Comparison of ENCODE assay signal across 23 cellular contexts in the genomic region with DNA sequence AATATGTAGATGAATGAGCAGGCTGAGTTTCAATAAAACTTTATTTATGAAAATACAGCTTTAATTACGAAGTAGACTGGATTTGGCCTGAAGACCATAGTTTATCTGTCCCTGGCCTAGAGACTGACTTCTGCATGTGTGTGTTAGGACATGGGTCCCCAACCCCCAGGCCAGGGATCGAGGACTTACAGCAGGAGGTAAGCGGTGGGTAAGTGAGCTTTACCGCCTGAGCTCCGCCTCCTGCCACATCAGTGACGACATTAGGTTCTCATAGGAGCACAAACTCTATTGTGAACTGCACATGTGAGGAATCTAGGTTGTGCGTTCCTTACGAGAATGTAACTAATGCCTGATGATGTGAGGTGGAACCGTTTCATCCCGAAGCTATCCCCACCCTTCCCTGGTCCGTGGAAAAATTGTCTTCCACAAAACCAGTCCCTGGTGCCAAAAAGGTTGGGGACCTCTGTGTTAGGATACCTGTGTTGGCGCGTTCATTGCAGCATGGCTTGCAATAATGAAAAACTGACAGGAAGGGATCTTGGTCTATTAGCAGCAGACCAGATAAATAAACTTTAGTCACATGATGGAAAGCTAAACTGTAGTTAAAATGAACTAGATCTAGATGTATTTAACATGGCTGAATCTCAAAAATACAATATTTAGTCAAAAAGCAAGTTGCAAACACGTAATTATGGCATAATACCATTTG.
"Had no signal": no experiment of that assay in that cellular context is flagged by ENCODE, and none has a peak within 500 bp of the region (broad histone marks: within the 10 kb centered on the region; RNA-seq: fewer than 3 reads in every experiment).

No MANE protein-coding gene starts in this region.

- H3K4me1 ChIP-seq: colonic mucosa had no signal

- H3K9me3 Mint-ChIP-seq: activated B cell treated with CpG ODN at 0.5 μM for 24 hours; activated naive CD8-positive, alpha-beta T cell treated with anti-CD3 and anti-CD28 coated beads, Interleukin-2, amount 10 ng/mL, durations not matched to agents 7 days and 5 days; naive B cell; stimulated activated memory B cell treated with anti-CD40 and anti-IgM and Interleukin-4, amounts not matched to agents 10 μg/mL and 1 μg/mL and 100 μg/mL, for 72 hours had no signal

- DNase-seq: activated B cell treated with CpG ODN at 0.5 μM for 24 hours; activated CD4-positive, alpha-beta T cell treated with anti-CD3 and anti-CD28 coated beads for 36 hours; activated CD4-positive, alpha-beta T cell treated with anti-CD3 and anti-CD28 coated beads, Interleukin-2, amount 50 U/mL, for 4 hours; activated naive CD4-positive, alpha-beta T cell treated with Interleukin-2 at 50 U/mL for 16 hours; activated naive CD8-positive, alpha-beta T cell treated with anti-CD3 and anti-CD28 coated beads, Interleukin-2, amount 10 ng/mL, durations not matched to agents 7 days and 5 days; activated T-cell treated with anti-CD3 and anti-CD28 coated beads, Interleukin-2, amount 50 U/mL, for 48 hours; amniotic stem cell; colonic mucosa; hippocampal formation; left ventricle myocardium superior; mesendoderm; naive B cell; occipital lobe; stimulated activated CD4-positive, alpha-beta T cell treated with anti-CD3 and anti-CD28 coated beads, Interleukin-15, amount 100 ng/mL, for 24 hours; stomach; T-helper 17 cell; uterus had no signal

- H3K27ac ChIP-seq: colonic mucosa, epithelial cell of prostate, stomach, suprapubic skin, tibial nerve, uterus had no signal

- ATAC-seq: activated CD4-positive, alpha-beta T cell treated with anti-CD3 and anti-CD28 coated beads for 36 hours; left ventricle myocardium superior; sciatic nerve; stimulated activated memory B cell treated with anti-CD40 and anti-IgM and Interleukin-4, amounts not matched to agents 10 μg/mL and 1 μg/mL and 100 μg/mL, for 72 hours; T-helper 17 cell had no signal

- H3K27me3 Mint-ChIP-seq: activated B cell treated with CpG ODN at 0.5 μM for 24 hours; activated CD4-positive, alpha-beta T cell treated with anti-CD3 and anti-CD28 coated beads for 36 hours; activated naive CD8-positive, alpha-beta T cell treated with anti-CD3 and anti-CD28 coated beads, Interleukin-2, amount 10 ng/mL, durations not matched to agents 7 days and 5 days; naive B cell; stimulated activated memory B cell treated with anti-CD40 and anti-IgM and Interleukin-4, amounts not matched to agents 10 μg/mL and 1 μg/mL and 100 μg/mL, for 72 hours; T-helper 17 cell had no signal

- H3K4me3 Mint-ChIP-seq: activated B cell treated with CpG ODN at 0.5 μM for 24 hours; activated CD4-positive, alpha-beta T cell treated with anti-CD3 and anti-CD28 coated beads for 36 hours; activated naive CD8-positive, alpha-beta T cell treated with anti-CD3 and anti-CD28 coated beads, Interleukin-2, amount 10 ng/mL, durations not matched to agents 7 days and 5 days; stimulated activated memory B cell treated with anti-CD40 and anti-IgM and Interleukin-4, amounts not matched to agents 10 μg/mL and 1 μg/mL and 100 μg/mL, for 72 hours; T-helper 17 cell had no signal

- H3K36me3 Mint-ChIP-seq: naive B cell; stimulated activated memory B cell treated with anti-CD40 and anti-IgM and Interleukin-4, amounts not matched to agents 10 μg/mL and 1 μg/mL and 100 μg/mL, for 72 hours had no signal

- H3K36me3 ChIP-seq: colonic mucosa, uterus had no signal

- H3K27me3 ChIP-seq: colonic mucosa, stomach, suprapubic skin, tibial nerve, uterus had no signal

- H3K4me3 ChIP-seq: colonic mucosa, smooth muscle cell, stomach, suprapubic skin, tibial nerve, uterus had no signal

- H3K4me2 ChIP-seq: smooth muscle cell had no signal

- H3K27ac Mint-ChIP-seq: activated B cell treated with CpG ODN at 0.5 μM for 24 hours; activated CD4-positive, alpha-beta T cell treated with anti-CD3 and anti-CD28 coated beads for 36 hours; activated naive CD8-positive, alpha-beta T cell treated with anti-CD3 and anti-CD28 coated beads, Interleukin-2, amount 10 ng/mL, durations not matched to agents 7 days and 5 days; stimulated activated memory B cell treated with anti-CD40 and anti-IgM and Interleukin-4, amounts not matched to agents 10 μg/mL and 1 μg/mL and 100 μg/mL, for 72 hours; T-helper 17 cell had no signal

- H3K9me3 ChIP-seq: colonic mucosa, stomach, suprapubic skin, tibial nerve, uterus had no signal
